In the genomic region with DNA sequence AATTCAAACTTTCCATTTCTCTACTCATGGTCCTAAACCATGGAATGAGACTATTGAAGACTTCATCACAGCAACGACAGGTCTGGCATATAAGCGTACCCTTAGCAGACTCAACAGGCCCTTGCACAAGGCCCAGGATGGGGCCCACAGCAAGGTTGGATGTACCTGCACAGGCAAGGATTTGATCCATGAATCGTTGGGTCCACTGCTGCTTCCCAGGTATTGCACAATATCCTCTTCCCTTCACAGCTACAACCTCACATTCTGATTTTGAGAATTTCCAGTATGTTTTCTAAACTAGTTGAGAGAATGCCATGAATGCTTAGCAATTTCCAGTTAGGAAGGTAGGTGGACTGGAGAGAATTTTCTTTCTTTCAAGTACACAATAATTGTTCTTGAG, we compare ENCODE assay signal across 22 cellular contexts.
DNase-seq lines count a peak whose midpoint lies in the region; ATAC-seq, FAIRE-seq and TF ChIP-seq lines count a peak whose summit lies in the region.
"Had no signal": no experiment of that assay in that cellular context is flagged by ENCODE, and none has a peak within 500 bp of the region (broad histone marks: within the 10 kb centered on the region; RNA-seq: fewer than 3 reads in every experiment).

No MANE protein-coding gene starts in this region.

- 85% methylated on average over 3 of the region's 3 CpGs for WGBS in hepatocyte (ENCODE audit: low lambda C conversion rate, missing lambda C conversion rate)

- no peaks in the 10 kb centered on the region for H3K36me3 Mint-ChIP-seq in GM23338 (ENCODE audit: low read depth)
- H3K36me3 Mint-ChIP-seq: CD8-positive, alpha-beta T cell had no signal

- no peaks in the 10 kb centered on the region for H3K27me3 Mint-ChIP-seq in GM23338 (ENCODE audit: insufficient read depth, low read depth, poor library complexity)

- TF ChIP-seq CTCF in GM23338 (conservative IDR thresholded peaks at IDR 0.05; ENCODE audit: low read depth in 2 of 2) (no peak), epithelial cell of esophagus (IDR thresholded peaks at IDR 0.05; ENCODE audit: insufficient read depth, low read depth, low read length, missing control alignments) (no peak), hepatocyte (IDR thresholded peaks at IDR 0.05; ENCODE audit: poor library complexity) (no peak)

- DNase-seq in GM23338 (ENCODE audit: low spot score) (no peak), epithelial cell of esophagus (ENCODE audit: low read depth) (peak; percentile 3), hepatocyte (ENCODE audit: low spot score) (no peak), RCC 7860 (ENCODE audit: low spot score) (no peak), COLO829 (ENCODE audit: low spot score) (no peak)
- DNase-seq: 8988T; ACHN; C1 segment of cervical spinal cord; CD8-positive, alpha-beta T cell; DMS 273 treated with DMSO at 0.1 percent for 48 hours; DMS79; EL; GDM1; GM23248; HFFc6 had no signal

- H3K36me3 ChIP-seq in GM23338 (ENCODE audit: insufficient read depth) (no peaks in the 10 kb centered on the region), hepatocyte (replicated peaks; ENCODE audit: insufficient read depth, low read depth) (no peaks in the 10 kb centered on the region)
- H3K36me3 ChIP-seq: HAP-1 had no signal

- no peak for ATAC-seq in GM23338
- ATAC-seq: A549; CD8-positive, alpha-beta T cell; GM12878 had no signal

- peaks cover 24% of the 10 kb centered on the region for H3K4me1 Mint-ChIP-seq in GM23338

- H3K27ac ChIP-seq in GM23338 (ENCODE audit: low read depth) (no peak overlapping the region), hepatocyte (no peak overlapping the region)
- H3K27ac ChIP-seq: A549, GM23248 had no signal

- H4K20me1 ChIP-seq in GM23338 (replicated peaks; ENCODE audit: insufficient read depth) (no peaks in the 10 kb centered on the region), hepatocyte (ENCODE audit: insufficient read depth, poor library complexity, severe bottlenecking) (no peaks in the 10 kb centered on the region)

- H3K4me2 ChIP-seq in GM23338, result peak overlapping the region; percentile 17; the same call in 1 of the 2 replicates
- no peak overlapping the region for H3K4me2 ChIP-seq in hepatocyte
- H3K4me2 ChIP-seq: A549 had no signal

- no peak for TF ChIP-seq EP300 in Ishikawa (IDR thresholded peaks at IDR 0.05; ENCODE audit: borderline replicate concordance)

- H3K9me3 Mint-ChIP-seq in GM23338, result no peaks in the 10 kb centered on the region; the same call in 2 of the 3 replicates
- H3K9me3 Mint-ChIP-seq: CD8-positive, alpha-beta T cell had no signal

- no peak overlapping the region for H3K4me3 Mint-ChIP-seq in GM23338
- H3K4me3 Mint-ChIP-seq: CD8-positive, alpha-beta T cell; HFFc6 had no signal

- H3K27me3 ChIP-seq in GM23338 (ENCODE audit: insufficient read depth) (no peaks in the 10 kb centered on the region), hepatocyte (no peaks in the 10 kb centered on the region)

- H3K9me2 ChIP-seq in GM23338 (ENCODE audit: insufficient read depth) (peaks cover 6% of the 10 kb centered on the region; the same call in 1 of the 2 replicates), hepatocyte (replicated peaks; ENCODE audit: insufficient read depth) (no peaks in the 10 kb centered on the region)

- no peak overlapping the region for H3K27ac Mint-ChIP-seq in GM23338
- H3K27ac Mint-ChIP-seq: CD8-positive, alpha-beta T cell; HFFc6 had no signal

- TF ChIP-seq RAD21 in Ishikawa (IDR thresholded peaks at IDR 0.05; ENCODE audit: low read depth), result no peak

- H3K4me1 ChIP-seq in GM23338 (ENCODE audit: insufficient read depth) (peaks cover 24% of the 10 kb centered on the region), hepatocyte (ENCODE audit: insufficient read depth) (no peaks in the 10 kb centered on the region)
- H3K4me1 ChIP-seq: A549, HAP-1 had no signal

- H3K79me2 ChIP-seq in GM23338 (replicated peaks; ENCODE audit: insufficient read depth), result no peaks in the 10 kb centered on the region
- H3K79me2 ChIP-seq in hepatocyte, result no peaks in the 10 kb centered on the region

- H3K9me3 ChIP-seq in hepatocyte (ENCODE audit: low read depth), result no peaks in the 10 kb centered on the region
- H3K9me3 ChIP-seq: A549, HAP-1 had no signal

- no peaks in the 10 kb centered on the region for H3F3A ChIP-seq in GM23338 (replicated peaks; ENCODE audit: low read depth)

- H3K4me3 ChIP-seq in GM23338, result no peak overlapping the region
- no peak overlapping the region for H3K4me3 ChIP-seq in epithelial cell of esophagus (ENCODE audit: low read length)
- no peak overlapping the region for H3K4me3 ChIP-seq in hepatocyte
- H3K4me3 ChIP-seq: A549, GM12878, GM23248, HAP-1 had no signal

- FAIRE-seq in RCC 7860 (lab: Jason Lieb, UNC), result no peak
- FAIRE-seq: A549, D721Med, GM12878, GM19239, H54 had no signal

- H2AFZ ChIP-seq in GM23338, result no peak overlapping the region
- H2AFZ ChIP-seq in hepatocyte, result no peak overlapping the region
- H2AFZ ChIP-seq: GM23248 had no signal

TF ChIP-seq in GM23338, 12 proteins besides CTCF, POLR2A, EP300 and RAD21 (continues in another document):
- no peak for TF ChIP-seq ZNF331 (CRISPR knock-in tag; IDR thresholded peaks at IDR 0.05; ENCODE audit: low read depth)

TF ChIP-seq in Ishikawa, 13 proteins besides CTCF, POLR2A, EP300 and RAD21:
- no peak for TF ChIP-seq NFIC (IDR thresholded peaks at IDR 0.05)
- TF ChIP-seq TAF1 (IDR thresholded peaks at IDR 0.05; ENCODE audit: low read depth), result no peak
- TF ChIP-seq CEBPB (IDR thresholded peaks at IDR 0.05), result peak; percentile 38; the same call in 1 of the 2 replicates
- no peak for TF ChIP-seq EGR1 (IDR thresholded peaks at IDR 0.05)
